In genomic region chr5:145294321-145294720, GRCh38 we compare ENCODE assay signal across 20 cellular contexts.
DNase-seq lines count a peak whose midpoint lies in the region; ATAC-seq and TF ChIP-seq lines count a peak whose summit lies in the region.
"Had no signal": no experiment of that assay in that cellular context is flagged by ENCODE, and none has a peak within 500 bp of the region (broad histone marks: within the 10 kb centered on the region; RNA-seq: fewer than 3 reads in every experiment).

No MANE protein-coding gene starts in this region.

- H4K91ac ChIP-seq in mesenchymal stem cell (ENCODE audit: low read length): no peak overlapping the region

- no peak overlapping the region for H3K4me2 ChIP-seq in mesenchymal stem cell (ENCODE audit: low read length, poor library complexity, severe bottlenecking)

- no peak overlapping the region for H3K4ac ChIP-seq in mesenchymal stem cell (ENCODE audit: low read depth in 1 of 2, low read length in 2 of 2)

- DNase-seq in GM03348 (ENCODE audit: low spot score) (peak; percentile 9), amniotic epithelial cell (ENCODE audit: low read depth) (peak; percentile 61), fibroblast of mammary gland (ENCODE audit: low read depth) (peak; percentile 8), mesenchymal stem cell (peak; percentile 17), inferior parietal cortex (ENCODE audit: extremely low spot score) (no peak), esophagus muscularis mucosa (ENCODE audit: extremely low spot score) (no peak)
- no peak for DNase-seq in effector CD8-positive, alpha-beta T cell (lab: John Stamatoyannopoulos, UW)
- DNase-seq: BE2C; CD4-positive, CD25-positive, alpha-beta regulatory T cell; EL; GF-D8; KG1; NCI-H1105 treated with DMSO at 0.1 percent for 48 hours; NCI-H2029 treated with DMSO at 0.1 percent for 48 hours; NCI-H226; NCI-H524; NCI-H774; SIG-M5 had no signal

- no peak overlapping the region for H3K14ac ChIP-seq in mesenchymal stem cell (ENCODE audit: low read length in 2 of 2)

- H2AFZ ChIP-seq in mesenchymal stem cell (ENCODE audit: low read depth, low read length): no peak overlapping the region

- H2BK15ac ChIP-seq in mesenchymal stem cell (ENCODE audit: low read depth, poor library complexity, severe bottlenecking): no peak overlapping the region

- no peaks in the 10 kb centered on the region for H3K27me3 ChIP-seq in mesenchymal stem cell (ENCODE audit: control insufficient read depth in 1 of 2, insufficient read depth in 1 of 2, low read length in 2 of 2)
- no peaks in the 10 kb centered on the region for H3K27me3 ChIP-seq in esophagus muscularis mucosa
- H3K27me3 ChIP-seq: BE2C had no signal

- no peak overlapping the region for H3K9ac ChIP-seq in mesenchymal stem cell (ENCODE audit: low read length)

- H2AK5ac ChIP-seq in mesenchymal stem cell (ENCODE audit: low read length, severe bottlenecking): no peak overlapping the region

- no peak for TF ChIP-seq EP300 in esophagus muscularis mucosa (IDR thresholded peaks at IDR 0.05)

- WGBS in mesenchymal stem cell: 78% methylated on average over 1 of the region's 2 CpGs
- 88% methylated on average over 2 of the region's 2 CpGs for WGBS in esophagus muscularis mucosa

- H3K27ac ChIP-seq in mesenchymal stem cell (ENCODE audit: low read length, poor library complexity, severe bottlenecking) (no peak overlapping the region), esophagus muscularis mucosa (replicated peaks in 1 of 4) (no peak overlapping the region)

- no peak overlapping the region for H3K18ac ChIP-seq in mesenchymal stem cell (ENCODE audit: low read depth in 1 of 2, low read length in 2 of 2)

- H3K36me3 ChIP-seq in mesenchymal stem cell (ENCODE audit: control insufficient read depth in 1 of 2, insufficient read depth in 2 of 2, low read depth in 1 of 2, low read length in 2 of 2): no peaks in the 10 kb centered on the region
- H3K36me3 ChIP-seq in esophagus muscularis mucosa: no peaks in the 10 kb centered on the region
- H3K36me3 ChIP-seq: BE2C had no signal

- no peak for TF ChIP-seq CTCF in fibroblast of mammary gland (conservative IDR thresholded peaks at IDR 0.05; ENCODE audit: control insufficient read depth, insufficient read depth, low read depth, low read length)
- TF ChIP-seq CTCF in esophagus muscularis mucosa (IDR thresholded peaks at IDR 0.05): no peak

- intact Hi-C loops in esophagus muscularis mucosa (cut with DNase I): no loop called here

- no peaks in the 10 kb centered on the region for H3K79me1 ChIP-seq in mesenchymal stem cell (replicated peaks; ENCODE audit: low read length, poor library complexity, severe bottlenecking)

- H3K4me1 ChIP-seq in mesenchymal stem cell (ENCODE audit: control insufficient read depth, insufficient read depth, low read depth, low read length): no peaks in the 10 kb centered on the region
- no peaks in the 10 kb centered on the region for H3K4me1 ChIP-seq in esophagus muscularis mucosa
- H3K4me1 ChIP-seq: BE2C had no signal

- no peak overlapping the region for H3K4me3 ChIP-seq in fibroblast of mammary gland (ENCODE audit: control insufficient read depth, low read depth, low read length)
- no peak overlapping the region for H3K4me3 ChIP-seq in mesenchymal stem cell (ENCODE audit: insufficient read depth in 1 of 2, low read depth in 1 of 2, low read length in 2 of 2)
- H3K4me3 ChIP-seq in esophagus muscularis mucosa: no peak overlapping the region

- H4K8ac ChIP-seq in mesenchymal stem cell (ENCODE audit: low read length): no peak overlapping the region

- H3K23ac ChIP-seq in mesenchymal stem cell (ENCODE audit: low read length in 2 of 2): no peak overlapping the region

- no peak overlapping the region for H2BK5ac ChIP-seq in mesenchymal stem cell (ENCODE audit: low read depth, low read length, poor library complexity, severe bottlenecking)

- no peak for ATAC-seq in HG02678 (IDR thresholded peaks at IDR 0.05; ENCODE audit: unreplicated experiment)
- ATAC-seq: Panc1 had no signal

- no peak for TF ChIP-seq POLR2A in esophagus muscularis mucosa (IDR thresholded peaks at IDR 0.05; ENCODE audit: low read depth)

- H3K9me3 ChIP-seq in mesenchymal stem cell (ENCODE audit: control insufficient read depth, low read length) (no peaks in the 10 kb centered on the region), esophagus muscularis mucosa (no peaks in the 10 kb centered on the region)
- H3K9me3 ChIP-seq: BE2C had no signal

- no peak overlapping the region for H2BK120ac ChIP-seq in mesenchymal stem cell (ENCODE audit: low read depth, low read length)

- no peak overlapping the region for H2BK12ac ChIP-seq in mesenchymal stem cell (ENCODE audit: low read length in 2 of 2)

Comparison
In these comparisons a context has a peak if more than half of its experiments do, and no peak if none do; other contexts are left out.
1. DNase-seq: peak in GM03348 (single experiment), amniotic epithelial cell (single experiment), fibroblast of mammary gland (single experiment) and mesenchymal stem cell (single experiment); none in inferior parietal cortex (single experiment), esophagus muscularis mucosa (single experiment) and effector CD8-positive, alpha-beta T cell (single experiment).